9 cellular contexts compared by ENCODE assay signal in genomic region chr11:309558-309855, GRCh38. TPM values are rescaled to one million over a fixed set of nuclear protein-coding genes. Genes with fewer than 3 reads are reported as not detected.
DNase-seq lines count a peak whose midpoint lies in the region; ATAC-seq and TF ChIP-seq lines count a peak whose summit lies in the region.
"Had no signal": no experiment of that assay in that cellular context is flagged by ENCODE, and none has a peak within 500 bp of the region (broad histone marks: within the 10 kb centered on the region; RNA-seq: fewer than 3 reads in every experiment).

No MANE protein-coding gene starts in this region.

- H3K9me3 ChIP-seq in Caco-2 (no peaks in the 10 kb centered on the region), fibroblast of lung (ENCODE audit: control insufficient read depth, insufficient read depth, low read depth, low read length) (no peaks in the 10 kb centered on the region), prostate gland (no peaks in the 10 kb centered on the region)

- H3K27me3 ChIP-seq in Caco-2 (replicated peaks; ENCODE audit: control insufficient read depth, insufficient read depth, low read length) = no peaks in the 10 kb centered on the region
- no peaks in the 10 kb centered on the region for H3K27me3 ChIP-seq in fibroblast of lung (ENCODE audit: control insufficient read depth, insufficient read depth, low read length)
- H3K27me3 ChIP-seq in prostate gland (replicated peaks; ENCODE audit: insufficient read depth) = no peaks in the 10 kb centered on the region

- peaks cover 29% of the 10 kb centered on the region for H3K4me1 Mint-ChIP-seq in Caco-2 (ENCODE audit: low read depth, unreplicated experiment)
- peaks cover 53 to 71% (median 66%) of the 10 kb centered on the region in 3 donors for H3K4me1 Mint-ChIP-seq in T-cell

- no peak overlapping the region for H2AFZ ChIP-seq in fibroblast of lung (ENCODE audit: low read length)

- H3K27me3 Mint-ChIP-seq in Caco-2 (ENCODE audit: insufficient read depth, unreplicated experiment) = no peaks in the 10 kb centered on the region
- no peaks in the 10 kb centered on the region for H3K27me3 Mint-ChIP-seq in T-cell

- H3K27ac Mint-ChIP-seq in Caco-2 (ENCODE audit: unreplicated experiment) (peak overlapping the region; percentile 40), T-cell (peak overlapping the region; percentile 97 to 99)

- TF ChIP-seq POLR2A in prostate gland (IDR thresholded peaks at IDR 0.05) = no peak

- H4K20me1 ChIP-seq in fibroblast of lung (ENCODE audit: control insufficient read depth, extremely low read depth, insufficient read depth, low read length) = no peaks in the 10 kb centered on the region

- CTCF ChIA-PET in Caco-2 (lab: Charles Lee) (interaction anchor here (0.6 to 1.5 kb wide), 4 partner anchors 28 to 81 kb away, joined by 3 read pairs; no protein-coding TSS in a partner anchor), T-cell (lab: Charles Lee) (interaction anchor here (0.6 to 1.3 kb wide), 3 partner anchors 46 to 105 kb away, joined by 3 read pairs; partner anchors contain the start of gene SIGIRR (in 1 of the 2))

- no TSS peak for BruUV-seq in Caco-2 (replicated peaks; lab: Mats Ljungman, UMichigan)

- no peak overlapping the region for H3K4me3 ChIP-seq in Caco-2 (ENCODE audit: low read depth, low read length)
- H3K4me3 ChIP-seq in fibroblast of lung (replicated peaks in 1 of 4; ENCODE audit: control extremely low read depth in 1 of 4, insufficient read depth in 1 of 4, low read depth in 3 of 4, low read length in 4 of 4) = peak overlapping the region; percentile 27 to 72 (median 60)
- H3K4me3 ChIP-seq in prostate gland = peak overlapping the region; percentile 22 to 23

- 48% methylated on average over 2 of the region's 2 CpGs for WGBS in prostate gland

- peak overlapping the region; percentile 92 for H3K4me2 ChIP-seq in fibroblast of lung (ENCODE audit: extremely low read depth, insufficient read depth, low read length)

- H3K9ac ChIP-seq in fibroblast of lung (ENCODE audit: insufficient read depth, low read length) = peak overlapping the region; percentile 51

- no peaks in the 10 kb centered on the region for H3K36me3 Mint-ChIP-seq in Caco-2 (ENCODE audit: insufficient read depth, unreplicated experiment)
- H3K36me3 Mint-ChIP-seq in T-cell = peaks cover 4% of the 10 kb centered on the region

- intact Hi-C loops in Caco-2 (cut with micrococcal nuclease; ENCODE audit: unreplicated experiment) (loop anchor here (5.0 kb wide), 1 partner anchor 48 kb away; no protein-coding TSS in a partner anchor), prostate gland (cut with DNase I) (loop anchor here (5.0 kb wide), 2 partner anchors 48 to 143 kb away; partner anchors contain the start of gene PTDSS2)

- no peaks in the 10 kb centered on the region for H3K9me3 Mint-ChIP-seq in Caco-2 (ENCODE audit: unreplicated experiment)
- H3K9me3 Mint-ChIP-seq in T-cell = no peaks in the 10 kb centered on the region

- TF ChIP-seq CTCF in Caco-2 (IDR thresholded peaks at IDR 0.05; ENCODE audit: insufficient read depth in 1 of 2, low read depth in 1 of 2, low read length in 1 of 2, severe bottlenecking in 1 of 2, unreplicated experiment in 1 of 2) (no peak), fibroblast of lung (conservative IDR thresholded peaks at IDR 0.05 in 1 of 2, IDR thresholded peaks at IDR 0.05 in 1 of 2; ENCODE audit: low read depth in 1 of 2, low read length in 2 of 2) (no peak), prostate gland (IDR thresholded peaks at IDR 0.05) (no peak)

- H3K4me3 Mint-ChIP-seq in Caco-2 (ENCODE audit: unreplicated experiment) = peak overlapping the region; percentile 57
- H3K4me3 Mint-ChIP-seq in T-cell = peak overlapping the region; percentile 84 to 94 (median 90)

- peak overlapping the region; percentile 33 for H3K27ac ChIP-seq in fibroblast of lung (ENCODE audit: insufficient read depth, low read length)
- peak overlapping the region; percentile 73 to 81 for H3K27ac ChIP-seq in prostate gland

- POLR2A ChIA-PET in Caco-2 (lab: Charles Lee) (no interaction called here), T-cell (lab: Charles Lee) (no interaction called here)

- H3K4me1 ChIP-seq in Caco-2 = peaks cover 41% of the 10 kb centered on the region
- peaks cover 10% of the 10 kb centered on the region for H3K4me1 ChIP-seq in fibroblast of lung (ENCODE audit: control insufficient read depth, extremely low read depth, insufficient read depth, low read length)
- H3K4me1 ChIP-seq in prostate gland (replicated peaks) = peaks cover 16% of the 10 kb centered on the region

- ATAC-seq in T-cell (replicated peaks in 1 of 4) (no peak), esophagus mucosa (no peak), GM19452 (IDR thresholded peaks at IDR 0.05; ENCODE audit: unreplicated experiment) (no peak), HG03565 (IDR thresholded peaks at IDR 0.05; ENCODE audit: unreplicated experiment) (no peak)

- DNase-seq in Caco-2 (no peak), T-cell (no peak), fibroblast of lung (ENCODE audit: low read depth in 2 of 2) (no peak), prostate gland (ENCODE audit: low spot score) (no peak), hippocampal formation (lab: John Stamatoyannopoulos, UW) (no peak)
- DNase-seq: RPMI8226 had no signal

- H3K36me3 ChIP-seq in Caco-2 (ENCODE audit: control insufficient read depth, insufficient read depth, low read length) = no peaks in the 10 kb centered on the region
- H3K36me3 ChIP-seq in fibroblast of lung (ENCODE audit: control insufficient read depth, insufficient read depth, low read length) = no peaks in the 10 kb centered on the region
- no peaks in the 10 kb centered on the region for H3K36me3 ChIP-seq in prostate gland

- H3K79me2 ChIP-seq in fibroblast of lung (ENCODE audit: control insufficient read depth, insufficient read depth, low read length) = peaks cover 19% of the 10 kb centered on the region

RNA-seq across cellular contexts. Expression of gene IFITM2, which starts 1.9 kb away (rescaled TPM):
- total RNA-seq in Caco-2 (2022) = 7.0 and 7.3 TPM in 2 replicates
- 100 to 1,000 TPM; 276 to 654 (median 359) TPM for total RNA-seq in T-cell
- total RNA-seq in fibroblast of lung = 51.2 and 96.8 TPM in 2 replicates
- 434 and 714 TPM in 2 replicates for polyA plus RNA-seq in fibroblast of lung
- polyA plus RNA-seq in fibroblast of lung (2012) = 815 and 1,567 TPM in 2 replicates
- 887 and 1,750 TPM in 2 replicates for polyA minus RNA-seq in fibroblast of lung (ENCODE audit: low replicate concordance)
- total RNA-seq in prostate gland = 100 to 1,000 TPM in 1 of 2 donors, 10 to 100 TPM in 1; 96.6 to 149 TPM
- 94.0 TPM for total RNA-seq in esophagus mucosa

RNA-seq across cellular contexts. Expression of gene IFITM1, which starts 4.3 kb away (rescaled TPM):
- total RNA-seq in Caco-2 (2022) = 3.0 and 3.2 TPM in 2 replicates
- total RNA-seq in T-cell = 100 to 1,000 TPM; 201 to 427 (median 243) TPM
- 21.1 and 41.6 TPM in 2 replicates for total RNA-seq in fibroblast of lung
- 54.9 and 93.0 TPM in 2 replicates for polyA plus RNA-seq in fibroblast of lung
- 57.9 and 94.3 TPM in 2 replicates for polyA plus RNA-seq in fibroblast of lung (2012)
- 219 and 381 TPM in 2 replicates for polyA minus RNA-seq in fibroblast of lung (ENCODE audit: low replicate concordance)
- 100 to 1,000 TPM in 1 of 2 donors, 10 to 100 TPM in 1; 73.9 to 182 TPM for total RNA-seq in prostate gland
- 59.8 TPM for total RNA-seq in esophagus mucosa

RNA-seq across cellular contexts. Expression of gene IFITM5, which starts 10.2 kb away (rescaled TPM):
- not detected in 2 replicates for total RNA-seq in Caco-2 (2022)
- total RNA-seq in T-cell = not detected
- total RNA-seq in fibroblast of lung = 0.50 TPM in 1 of 2 replicates, not detected in the other
- polyA plus RNA-seq in fibroblast of lung = not detected in 2 replicates
- polyA plus RNA-seq in fibroblast of lung (2012) = not detected in 2 replicates
- polyA minus RNA-seq in fibroblast of lung (ENCODE audit: low replicate concordance) = not detected in 2 replicates
- not detected for total RNA-seq in prostate gland
- not detected for total RNA-seq in esophagus mucosa

RNA-seq across cellular contexts. Expression of gene IFITM3, which starts 11.2 kb away (rescaled TPM):
- total RNA-seq in Caco-2 (2022) = 6.9 and 12.4 TPM in 2 replicates
- total RNA-seq in T-cell = 10 to 100 TPM in 4 of 5 donors, 1 to 10 TPM in 1; 2.1 to 35.5 (median 17.6) TPM
- total RNA-seq in fibroblast of lung = 74.1 and 76.0 TPM in 2 replicates
- 482 and 876 TPM in 2 replicates for polyA plus RNA-seq in fibroblast of lung
- 1,434 and 2,771 TPM in 2 replicates for polyA plus RNA-seq in fibroblast of lung (2012)
- polyA minus RNA-seq in fibroblast of lung (ENCODE audit: low replicate concordance) = 1,383 and 3,346 TPM in 2 replicates
- total RNA-seq in prostate gland = 100 to 1,000 TPM; 123 to 477 TPM
- total RNA-seq in esophagus mucosa = 180 TPM

RNA-seq across cellular contexts. Expression of gene PGGHG, which starts 20.6 kb away (rescaled TPM):
- total RNA-seq in Caco-2 (2022) = 59.6 and 66.5 TPM in 2 replicates
- 100 to 1,000 TPM; 252 to 818 (median 459) TPM for total RNA-seq in T-cell
- total RNA-seq in fibroblast of lung = 8.4 and 8.5 TPM in 2 replicates
- polyA plus RNA-seq in fibroblast of lung = 3.1 and 4.6 TPM in 2 replicates
- 4.2 and 6.8 TPM in 2 replicates for polyA plus RNA-seq in fibroblast of lung (2012)
- polyA minus RNA-seq in fibroblast of lung (ENCODE audit: low replicate concordance) = 2.1 and 5.6 TPM in 2 replicates
- total RNA-seq in prostate gland = 10 to 100 TPM; 18.4 to 63.1 TPM
- 2.4 TPM for total RNA-seq in esophagus mucosa
